Comparison of ENCODE assay signal across 19 cellular contexts in the genomic region with DNA sequence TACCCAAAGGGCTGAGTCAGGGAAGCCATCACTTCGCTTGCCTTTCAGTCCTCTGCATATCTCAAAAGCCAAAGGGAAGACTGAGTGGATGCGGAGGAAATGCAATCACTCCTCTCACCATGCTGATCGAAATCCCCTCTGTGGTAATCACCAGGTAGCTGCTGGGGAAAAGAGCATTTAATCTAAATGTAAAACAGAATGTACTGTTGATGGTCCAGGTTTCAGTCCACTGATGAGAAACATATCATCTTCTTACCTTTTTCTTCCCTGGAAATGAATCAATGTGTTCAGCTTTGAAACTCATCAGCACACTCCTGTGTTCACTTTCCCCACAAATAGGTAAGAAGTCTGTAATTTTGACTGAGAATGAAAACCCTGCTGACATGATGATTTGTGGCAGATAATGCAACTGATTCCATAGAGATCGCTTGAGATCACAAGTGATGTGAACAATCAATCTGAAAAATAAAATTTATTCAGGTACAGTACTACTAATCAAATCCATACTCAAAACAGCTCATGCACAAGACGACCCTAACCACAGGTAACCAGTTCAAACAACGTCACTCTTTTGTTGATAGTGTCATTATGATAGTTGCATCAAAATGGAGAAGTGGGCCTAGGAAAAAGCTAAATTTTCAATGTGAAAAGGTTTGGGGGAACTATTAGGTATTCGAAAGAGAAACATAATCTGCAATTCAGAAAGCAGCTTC.
"Had no signal": no experiment of that assay in that cellular context is flagged by ENCODE, and none has a peak within 500 bp of the region (broad histone marks: within the 10 kb centered on the region; RNA-seq: fewer than 3 reads in every experiment).

No MANE protein-coding gene starts in this region.

- H3K27ac Mint-ChIP-seq: effector memory CD8-positive, alpha-beta T cell; natural killer cell; stimulated activated memory B cell treated with anti-CD40 and anti-IgM and Interleukin-4, amounts not matched to agents 10 μg/mL and 1 μg/mL and 100 μg/mL, for 72 hours; type B pancreatic cell had no signal

- H3K4me1 Mint-ChIP-seq: natural killer cell; stimulated activated memory B cell treated with anti-CD40 and anti-IgM and Interleukin-4, amounts not matched to agents 10 μg/mL and 1 μg/mL and 100 μg/mL, for 72 hours had no signal

- H3K4me3 Mint-ChIP-seq: effector memory CD8-positive, alpha-beta T cell; natural killer cell; stimulated activated memory B cell treated with anti-CD40 and anti-IgM and Interleukin-4, amounts not matched to agents 10 μg/mL and 1 μg/mL and 100 μg/mL, for 72 hours; type B pancreatic cell had no signal

- H3K9me3 ChIP-seq: esophagus squamous epithelium, lower lobe of right lung, prostate gland, right atrium auricular region, sigmoid colon, testis, tibial artery had no signal

- H3K27ac ChIP-seq: esophagus squamous epithelium, lower lobe of right lung, prostate gland, right atrium auricular region, sigmoid colon, testis, tibial artery had no signal

- H3K4me1 ChIP-seq: esophagus squamous epithelium, lower lobe of right lung, prostate gland, right atrium auricular region, sigmoid colon, testis, tibial artery had no signal

- H3K4me3 ChIP-seq: esophagus squamous epithelium, lower lobe of right lung, prostate gland, right atrium auricular region, sigmoid colon, testis, tibial artery had no signal

- H3K27me3 ChIP-seq: esophagus squamous epithelium, right atrium auricular region, sigmoid colon, testis, tibial artery had no signal

- H3K27me3 Mint-ChIP-seq: effector memory CD8-positive, alpha-beta T cell; stimulated activated memory B cell treated with anti-CD40 and anti-IgM and Interleukin-4, amounts not matched to agents 10 μg/mL and 1 μg/mL and 100 μg/mL, for 72 hours; type B pancreatic cell had no signal

- H3K36me3 Mint-ChIP-seq: natural killer cell; stimulated activated memory B cell treated with anti-CD40 and anti-IgM and Interleukin-4, amounts not matched to agents 10 μg/mL and 1 μg/mL and 100 μg/mL, for 72 hours; type B pancreatic cell had no signal

- ATAC-seq: effector memory CD8-positive, alpha-beta T cell; left ventricle myocardium superior; lower lobe of right lung; natural killer cell; stimulated activated naive CD8-positive, alpha-beta T cell treated with anti-CD3 and anti-CD28 coated beads, Interleukin-15, Interleukin-2, amounts not matched to agents 100 U/mL and 50 U/mL, for 24 hours had no signal

- H3K9me3 Mint-ChIP-seq: effector memory CD8-positive, alpha-beta T cell; neural crest cell; stimulated activated memory B cell treated with anti-CD40 and anti-IgM and Interleukin-4, amounts not matched to agents 10 μg/mL and 1 μg/mL and 100 μg/mL, for 72 hours; type B pancreatic cell had no signal

- DNase-seq: cortex of kidney; effector memory CD8-positive, alpha-beta T cell; erythroblast; esophagus squamous epithelium; foreskin melanocyte; left ventricle myocardium superior; lower lobe of right lung; natural killer cell; sigmoid colon; stimulated activated CD4-positive, alpha-beta T cell treated with anti-CD3 and anti-CD28 coated beads, Interleukin-2, amount 100 ng/mL, for 24 hours; stimulated activated CD4-positive, alpha-beta T cell treated with anti-CD3 and anti-CD28 coated beads, Interleukin-4, amount 100 ng/mL, for 24 hours; stimulated activated naive CD8-positive, alpha-beta T cell treated with anti-CD3 and anti-CD28 coated beads, Interleukin-15, Interleukin-2, amounts not matched to agents 100 U/mL and 50 U/mL, for 24 hours; testis; tibial artery had no signal

- H3K36me3 ChIP-seq: esophagus squamous epithelium, lower lobe of right lung, prostate gland, right atrium auricular region, sigmoid colon, tibial artery had no signal
